15 cellular contexts compared by ENCODE assay signal in genomic region chr11:73866095-73866579, GRCh38. TPM values are rescaled to one million over a fixed set of nuclear protein-coding genes. Genes with fewer than 3 reads are reported as not detected.
DNase-seq lines count a peak whose midpoint lies in the region; ATAC-seq and TF ChIP-seq lines count a peak whose summit lies in the region.
"Had no signal": no experiment of that assay in that cellular context is flagged by ENCODE, and none has a peak within 500 bp of the region (broad histone marks: within the 10 kb centered on the region; RNA-seq: fewer than 3 reads in every experiment).

No MANE protein-coding gene starts in this region.

- H4K20me1 ChIP-seq in smooth muscle cell (ENCODE audit: low read depth), result no peaks in the 10 kb centered on the region

- no peak overlapping the region for H3K27ac Mint-ChIP-seq in activated CD4-positive, alpha-beta T cell treated with anti-CD3 and anti-CD28 coated beads for 36 hours
- no peak overlapping the region for H3K27ac Mint-ChIP-seq in activated CD4-positive, alpha-beta T cell treated with anti-CD3 and anti-CD28 coated beads, Interleukin-2, amount 10 ng/mL, durations not matched to agents 24 days and 14 days
- H3K27ac Mint-ChIP-seq: progenitor cell of endocrine pancreas had no signal

- H3K23ac ChIP-seq in neuronal stem cell (ENCODE audit: low read depth, low read length, poor library complexity), result no peak overlapping the region

- H3K79me2 ChIP-seq in smooth muscle cell (ENCODE audit: low read depth), result no peaks in the 10 kb centered on the region

- no peak for TF ChIP-seq CTCF in left ventricle myocardium inferior (IDR thresholded peaks at IDR 0.05; ENCODE audit: borderline replicate concordance)
- no peak for TF ChIP-seq CTCF in smooth muscle cell (IDR thresholded peaks at IDR 0.05; ENCODE audit: borderline replicate concordance, insufficient read depth, poor library complexity, severe bottlenecking)

- H3K4me2 ChIP-seq in smooth muscle cell (peak overlapping the region; percentile 15), neuronal stem cell (ENCODE audit: insufficient read depth, low read length, poor library complexity, severe bottlenecking) (no peak overlapping the region)

- H3K9ac ChIP-seq in smooth muscle cell (ENCODE audit: low read depth) (no peak overlapping the region), neuronal stem cell (ENCODE audit: low read depth, low read length, poor library complexity) (no peak overlapping the region)

- H3K18ac ChIP-seq in neuronal stem cell (ENCODE audit: low read length), result no peak overlapping the region

- H3K27ac ChIP-seq in left ventricle myocardium inferior (replicated peaks) (peak overlapping the region; percentile 56), smooth muscle cell (ENCODE audit: low read depth) (peak overlapping the region; percentile 81), neuronal stem cell (replicated peaks; ENCODE audit: low read length) (no peak overlapping the region)
- H3K27ac ChIP-seq: SJSA1, thyroid gland had no signal

- H3K9me3 ChIP-seq in left ventricle myocardium inferior (replicated peaks) (no peaks in the 10 kb centered on the region), smooth muscle cell (replicated peaks; ENCODE audit: low read depth) (no peaks in the 10 kb centered on the region), neuronal stem cell (replicated peaks in 1 of 2; ENCODE audit: control insufficient read depth in 2 of 2, insufficient read depth in 1 of 2, low read depth in 1 of 2, low read length in 2 of 2) (no peaks in the 10 kb centered on the region)
- H3K9me3 ChIP-seq: SJSA1, thyroid gland had no signal

- H3K4me3 Mint-ChIP-seq in activated CD4-positive, alpha-beta T cell treated with anti-CD3 and anti-CD28 coated beads for 36 hours, result no peak overlapping the region
- no peak overlapping the region for H3K4me3 Mint-ChIP-seq in activated CD4-positive, alpha-beta T cell treated with anti-CD3 and anti-CD28 coated beads, Interleukin-2, amount 10 ng/mL, durations not matched to agents 24 days and 14 days

- H3K79me1 ChIP-seq in neuronal stem cell (ENCODE audit: low read depth, low read length), result no peaks in the 10 kb centered on the region

- POLR2A ChIA-PET in activated CD4-positive, alpha-beta T cell treated with anti-CD3 and anti-CD28 coated beads for 36 hours (lab: Charles Lee), result interaction anchor here (0.5 kb wide), 1 partner anchor 90 kb away, joined by 3 read pairs; no protein-coding TSS in a partner anchor

- H3K4me1 Mint-ChIP-seq in activated CD4-positive, alpha-beta T cell treated with anti-CD3 and anti-CD28 coated beads for 36 hours, result peaks cover 1% of the 10 kb centered on the region
- H3K4me1 Mint-ChIP-seq in activated CD4-positive, alpha-beta T cell treated with anti-CD3 and anti-CD28 coated beads, Interleukin-2, amount 10 ng/mL, durations not matched to agents 24 days and 14 days, result no peaks in the 10 kb centered on the region

- 100% methylated on average over 5 of the region's 5 CpGs for WGBS in smooth muscle cell (ENCODE audit: low lambda C conversion rate)
- WGBS in neuronal stem cell (ENCODE audit: extremely low coverage in 2 of 2, insufficient read length in 2 of 2, insufficient replicate concordance in 1 of 2), 2 donors, result no CpG with 5 or more reads among the region's 5 CpGs

- no peak overlapping the region for H3K14ac ChIP-seq in neuronal stem cell (ENCODE audit: low read length)

- DNase-seq in activated CD4-positive, alpha-beta T cell treated with anti-CD3 and anti-CD28 coated beads for 36 hours, result no peak
- DNase-seq in activated CD4-positive, alpha-beta T cell treated with anti-CD3 and anti-CD28 coated beads, Interleukin-2, amount 10 ng/mL, durations not matched to agents 24 days and 14 days, result no peak
- peak; percentile 54 for DNase-seq in amniotic epithelial cell (ENCODE audit: low read depth)
- DNase-seq in left ventricle myocardium inferior, result no peak
- DNase-seq in smooth muscle cell (lab: John Stamatoyannopoulos, UW; ENCODE audit: unreplicated experiment), result no peak
- no peak for DNase-seq in neuronal stem cell (ENCODE audit: low spot score)
- no peak for DNase-seq in D341Med (ENCODE audit: low spot score)
- DNase-seq: activated T-cell treated with anti-CD3 and anti-CD28 coated beads, Interleukin-2, amount 50 U/mL, for 48 hours; NCI-H526 treated with DMSO at 0.1 percent for 48 hours; thyroid gland had no signal

- peaks cover 4% of the 10 kb centered on the region for H3F3A ChIP-seq in smooth muscle cell (ENCODE audit: low read depth)

- H3K9me3 Mint-ChIP-seq in activated CD4-positive, alpha-beta T cell treated with anti-CD3 and anti-CD28 coated beads for 36 hours (ENCODE audit: low read depth), result no peaks in the 10 kb centered on the region
- H3K9me3 Mint-ChIP-seq in activated CD4-positive, alpha-beta T cell treated with anti-CD3 and anti-CD28 coated beads, Interleukin-2, amount 10 ng/mL, durations not matched to agents 24 days and 14 days, result no peaks in the 10 kb centered on the region

- no peak overlapping the region for H2BK120ac ChIP-seq in neuronal stem cell (ENCODE audit: low read depth, low read length)

- H3K27me3 Mint-ChIP-seq in activated CD4-positive, alpha-beta T cell treated with anti-CD3 and anti-CD28 coated beads for 36 hours, result no peaks in the 10 kb centered on the region
- H3K27me3 Mint-ChIP-seq in activated CD4-positive, alpha-beta T cell treated with anti-CD3 and anti-CD28 coated beads, Interleukin-2, amount 10 ng/mL, durations not matched to agents 24 days and 14 days, result no peaks in the 10 kb centered on the region
- H3K27me3 Mint-ChIP-seq: progenitor cell of endocrine pancreas had no signal

- H3K4me3 ChIP-seq in left ventricle myocardium inferior (no peak overlapping the region), smooth muscle cell (no peak overlapping the region), neuronal stem cell (ENCODE audit: low read length in 2 of 2) (no peak overlapping the region)
- H3K4me3 ChIP-seq: lung, SJSA1, thyroid gland had no signal

- H2BK12ac ChIP-seq in neuronal stem cell (ENCODE audit: low read length), result no peak overlapping the region

- H3K4me1 ChIP-seq in left ventricle myocardium inferior, result peaks cover 16% of the 10 kb centered on the region
- peaks cover 5% of the 10 kb centered on the region for H3K4me1 ChIP-seq in smooth muscle cell (ENCODE audit: low read depth)
- H3K4me1 ChIP-seq in neuronal stem cell (ENCODE audit: control insufficient read depth in 2 of 2, insufficient read depth in 1 of 2, low read depth in 1 of 2, low read length in 2 of 2), result no peaks in the 10 kb centered on the region

- no peak overlapping the region for H4K8ac ChIP-seq in neuronal stem cell (ENCODE audit: low read depth, low read length)

- no peaks in the 10 kb centered on the region for H3K27me3 ChIP-seq in left ventricle myocardium inferior (ENCODE audit: low read depth)
- H3K27me3 ChIP-seq in smooth muscle cell (ENCODE audit: low read depth), result no peaks in the 10 kb centered on the region
- H3K27me3 ChIP-seq in neuronal stem cell (ENCODE audit: control insufficient read depth in 3 of 3, insufficient read depth in 3 of 3, low read depth in 1 of 3, low read length in 3 of 3), result no peaks in the 10 kb centered on the region
- H3K27me3 ChIP-seq: SJSA1, thyroid gland had no signal

- no peak overlapping the region for H2AK5ac ChIP-seq in neuronal stem cell (ENCODE audit: low read depth, low read length)

- H2BK15ac ChIP-seq in neuronal stem cell (ENCODE audit: low read length), result no peak overlapping the region

- intact Hi-C loops in activated CD4-positive, alpha-beta T cell treated with anti-CD3 and anti-CD28 coated beads for 36 hours (cut with DNase I, micrococcal nuclease), result no loop called here
- intact Hi-C loops in activated CD4-positive, alpha-beta T cell treated with anti-CD3 and anti-CD28 coated beads, Interleukin-2, amount 10 ng/mL, durations not matched to agents 24 days and 14 days (cut with micrococcal nuclease), result no loop called here
- intact Hi-C loops in left ventricle myocardium inferior (cut with micrococcal nuclease), result no loop called here

- no peak overlapping the region for H2BK5ac ChIP-seq in neuronal stem cell (ENCODE audit: low read length)

- no peak overlapping the region for H4K91ac ChIP-seq in neuronal stem cell (ENCODE audit: low read depth, low read length, poor library complexity)

- no peak overlapping the region for H3K4ac ChIP-seq in neuronal stem cell (ENCODE audit: low read length)

- peaks cover 11% of the 10 kb centered on the region for H3K36me3 Mint-ChIP-seq in activated CD4-positive, alpha-beta T cell treated with anti-CD3 and anti-CD28 coated beads for 36 hours (ENCODE audit: low read depth)
- peaks cover 35% of the 10 kb centered on the region for H3K36me3 Mint-ChIP-seq in activated CD4-positive, alpha-beta T cell treated with anti-CD3 and anti-CD28 coated beads, Interleukin-2, amount 10 ng/mL, durations not matched to agents 24 days and 14 days (ENCODE audit: low read depth)

- CTCF ChIA-PET in activated CD4-positive, alpha-beta T cell treated with anti-CD3 and anti-CD28 coated beads for 36 hours (lab: Charles Lee), result interaction anchor here (0.6 kb wide), 1 partner anchor 128 kb away, joined by 3 read pairs; no protein-coding TSS in a partner anchor

- H3K36me3 ChIP-seq in left ventricle myocardium inferior (peaks cover 42% of the 10 kb centered on the region), smooth muscle cell (ENCODE audit: low read depth) (no peaks in the 10 kb centered on the region), neuronal stem cell (replicated peaks in 1 of 2; ENCODE audit: control insufficient read depth in 2 of 2, insufficient read depth in 2 of 2, low read length in 2 of 2) (peaks cover 8 to 61% of the 10 kb centered on the region in 2 donors)
- H3K36me3 ChIP-seq: SJSA1 had no signal

- ATAC-seq in activated CD4-positive, alpha-beta T cell treated with anti-CD3 and anti-CD28 coated beads for 36 hours, result peak; percentile 44
- ATAC-seq in GM18520 (IDR thresholded peaks at IDR 0.05; ENCODE audit: unreplicated experiment), result no peak
- ATAC-seq: activated CD4-positive, CD25-positive, alpha-beta regulatory T cell treated with anti-CD3 and anti-CD28 coated beads, Interleukin-2, amount 50 U/mL, for 24 hours had no signal

- H2AFZ ChIP-seq in smooth muscle cell (ENCODE audit: low read depth), result no peak overlapping the region
- H2AFZ ChIP-seq in neuronal stem cell (ENCODE audit: low read length), result no peak overlapping the region

RNA-seq across cellular contexts. Expression of gene COA4, which starts 10.5 kb away (rescaled TPM):
- 100 to 1,000 TPM; 103 to 112 TPM for total RNA-seq in activated CD4-positive, alpha-beta T cell treated with anti-CD3 and anti-CD28 coated beads for 36 hours
- 92.7 and 98.0 TPM in 2 replicates for total RNA-seq in activated CD4-positive, alpha-beta T cell treated with anti-CD3 and anti-CD28 coated beads, Interleukin-2, amount 10 ng/mL, durations not matched to agents 24 days and 14 days
- total RNA-seq in left ventricle myocardium inferior (53.1 TPM), smooth muscle cell (52.4 and 54.0 TPM in 2 replicates)
- 44.1 and 50.6 TPM in 2 replicates for polyA plus RNA-seq in smooth muscle cell
- 102 TPM for polyA plus RNA-seq in neuronal stem cell (2013, experiment 1 of 2)
- polyA plus RNA-seq in neuronal stem cell (2013, experiment 2 of 2), result 102 TPM

RNA-seq across cellular contexts. Expression of gene PAAF1, which starts 10.7 kb away (rescaled TPM):
- 10 to 100 TPM; 34.2 to 34.8 TPM for total RNA-seq in activated CD4-positive, alpha-beta T cell treated with anti-CD3 and anti-CD28 coated beads for 36 hours
- 26.7 and 28.6 TPM in 2 replicates for total RNA-seq in activated CD4-positive, alpha-beta T cell treated with anti-CD3 and anti-CD28 coated beads, Interleukin-2, amount 10 ng/mL, durations not matched to agents 24 days and 14 days
- total RNA-seq in left ventricle myocardium inferior (13.5 TPM), smooth muscle cell (10.8 and 11.9 TPM in 2 replicates)
- polyA plus RNA-seq in smooth muscle cell, result 27.6 and 34.9 TPM in 2 replicates
- 41.0 TPM for polyA plus RNA-seq in neuronal stem cell (2013, experiment 1 of 2)
- polyA plus RNA-seq in neuronal stem cell (2013, experiment 2 of 2), result 41.3 TPM
